ENCODE assay signal across 8 cellular contexts in the genomic region with DNA sequence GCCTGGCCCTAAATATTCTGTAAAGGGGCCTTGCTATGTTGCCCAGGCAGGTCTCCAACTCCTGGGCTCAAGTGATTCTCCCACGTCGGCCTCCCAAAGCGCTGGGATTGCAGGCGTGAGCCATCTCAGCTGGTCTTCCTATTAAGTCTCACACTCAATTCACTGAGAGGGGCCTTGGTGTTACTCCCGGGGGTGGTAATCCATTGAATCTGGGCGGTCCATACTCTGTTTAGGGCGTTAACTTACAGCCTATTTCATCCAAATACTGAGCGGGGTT. TPM values are rescaled to one million over a fixed set of nuclear protein-coding genes. Genes with fewer than 3 reads are reported as not detected.
DNase-seq lines count a peak whose midpoint lies in the region; ATAC-seq, FAIRE-seq and TF ChIP-seq lines count a peak whose summit lies in the region.

No MANE protein-coding gene starts in this region.

- H3K36me3 ChIP-seq in astrocyte (ENCODE audit: insufficient read depth, low read length) (peaks cover 40% of the 10 kb centered on the region), left lung (peaks cover 0 to 59% of the 10 kb centered on the region in 2 donors), thymus (ENCODE audit: control insufficient read depth, insufficient read depth) (peaks cover 22% of the 10 kb centered on the region)

- H3K4me2 ChIP-seq in astrocyte (ENCODE audit: low read length), result peak overlapping the region; percentile 96

- H2AFZ ChIP-seq in astrocyte (ENCODE audit: low read depth, low read length), result peak overlapping the region; percentile 85

- H4K20me1 ChIP-seq in astrocyte (ENCODE audit: insufficient read depth, low read length), result peaks cover 47% of the 10 kb centered on the region

- H3K9me3 Mint-ChIP-seq in T-helper 2 cell treated with Interferon-gamma antibody and Interleukin-4, amounts not matched to agents 5 μg/mL and 100 μg/mL, for 36 hours, result no peaks in the 10 kb centered on the region
- H3K9me3 Mint-ChIP-seq in astrocyte (ENCODE audit: unreplicated experiment), result no peaks in the 10 kb centered on the region

- no peak for FAIRE-seq in astrocyte (lab: Jason Lieb, UNC)

- peak overlapping the region; percentile 94 for H3K4me3 ChIP-seq in astrocyte (ENCODE audit: insufficient read depth, low read depth, low read length)
- peak overlapping the region; percentile 85 to 99 for H3K4me3 ChIP-seq in left lung
- peak overlapping the region; percentile 76 for H3K4me3 ChIP-seq in thymus (ENCODE audit: low read length)

- H3K9ac ChIP-seq in astrocyte (ENCODE audit: low read length), result peak overlapping the region; percentile 98

- no peaks in the 10 kb centered on the region for H3K9me3 ChIP-seq in astrocyte (ENCODE audit: insufficient read depth, low read depth, low read length)
- H3K9me3 ChIP-seq in left lung, result no peaks in the 10 kb centered on the region
- H3K9me3 ChIP-seq in thymus (ENCODE audit: control insufficient read depth), result no peaks in the 10 kb centered on the region

- H3K4me3 Mint-ChIP-seq in T-helper 2 cell treated with Interferon-gamma antibody and Interleukin-4, amounts not matched to agents 5 μg/mL and 100 μg/mL, for 36 hours, result peak overlapping the region; percentile 97
- peak overlapping the region; percentile 95 for H3K4me3 Mint-ChIP-seq in astrocyte (ENCODE audit: unreplicated experiment)

- peaks cover 34% of the 10 kb centered on the region for H3K4me1 Mint-ChIP-seq in T-helper 2 cell treated with Interferon-gamma antibody and Interleukin-4, amounts not matched to agents 5 μg/mL and 100 μg/mL, for 36 hours (ENCODE audit: low read depth)
- H3K4me1 Mint-ChIP-seq in astrocyte (ENCODE audit: low read depth, unreplicated experiment), result peaks cover 11% of the 10 kb centered on the region

- H3K27ac ChIP-seq in astrocyte (ENCODE audit: low read depth, low read length), result peak overlapping the region; percentile 94
- H3K27ac ChIP-seq in left lung, result peak overlapping the region; percentile 90 to 91
- H3K27ac ChIP-seq in thymus (ENCODE audit: low read depth), result peak overlapping the region; percentile 98

- no peaks in the 10 kb centered on the region for H3K27me3 ChIP-seq in astrocyte (ENCODE audit: insufficient read depth, low read length)
- H3K27me3 ChIP-seq in left lung, result no peaks in the 10 kb centered on the region
- no peaks in the 10 kb centered on the region for H3K27me3 ChIP-seq in thymus (ENCODE audit: control insufficient read depth, insufficient read depth)

- no peaks in the 10 kb centered on the region for H3K27me3 Mint-ChIP-seq in T-helper 2 cell treated with Interferon-gamma antibody and Interleukin-4, amounts not matched to agents 5 μg/mL and 100 μg/mL, for 36 hours (ENCODE audit: low read depth)
- no peaks in the 10 kb centered on the region for H3K27me3 Mint-ChIP-seq in astrocyte (ENCODE audit: low read depth, unreplicated experiment)

- peak overlapping the region; percentile 97 for H3K27ac Mint-ChIP-seq in T-helper 2 cell treated with Interferon-gamma antibody and Interleukin-4, amounts not matched to agents 5 μg/mL and 100 μg/mL, for 36 hours
- H3K27ac Mint-ChIP-seq in astrocyte (ENCODE audit: unreplicated experiment), result peak overlapping the region; percentile 95

- TF ChIP-seq CTCF in astrocyte (IDR thresholded peaks at IDR 0.05; ENCODE audit: insufficient read depth, low read depth, low read length) (no peak), left lung (IDR thresholded peaks at IDR 0.05) (no peak)

- peaks cover 61% of the 10 kb centered on the region for H3K36me3 Mint-ChIP-seq in T-helper 2 cell treated with Interferon-gamma antibody and Interleukin-4, amounts not matched to agents 5 μg/mL and 100 μg/mL, for 36 hours (ENCODE audit: low read depth)
- peaks cover 21% of the 10 kb centered on the region for H3K36me3 Mint-ChIP-seq in astrocyte (ENCODE audit: low read depth, unreplicated experiment)

- WGBS in thymus, result 88% methylated on average over 8 of the region's 8 CpGs

- peak; percentile 0 for ATAC-seq in left lung
- ATAC-seq in GM18867 (IDR thresholded peaks at IDR 0.05; ENCODE audit: unreplicated experiment), result no peak
- ATAC-seq in HG03097 (IDR thresholded peaks at IDR 0.05; ENCODE audit: low FRiP score, unreplicated experiment), result no peak

- intact Hi-C loops in left lung (cut with DNase I), result no loop called here

- peaks cover 79% of the 10 kb centered on the region for H3K79me2 ChIP-seq in astrocyte (ENCODE audit: insufficient read depth, low read length)

- DNase-seq in T-helper 2 cell treated with Interferon-gamma antibody and Interleukin-4, amounts not matched to agents 5 μg/mL and 100 μg/mL, for 36 hours (ENCODE audit: low spot score), result no peak
- DNase-seq in T-helper 2 cell (no peak), astrocyte (ENCODE audit: low read depth) (no peak), left lung (no peak)
- no peak for DNase-seq in stimulated activated naive CD4-positive, alpha-beta T cell (lab: John Stamatoyannopoulos, UW)

- H3K4me1 ChIP-seq in astrocyte (ENCODE audit: insufficient read depth, low read length) (peaks cover 17% of the 10 kb centered on the region), left lung (peaks cover 12 to 51% of the 10 kb centered on the region in 2 donors), thymus (ENCODE audit: control insufficient read depth, insufficient read depth, low read length) (peaks cover 14% of the 10 kb centered on the region)

RNA-seq across cellular contexts. Expression of a gene that starts 0.7 kb away (rescaled TPM):
- total RNA-seq in astrocyte, result 112 and 118 TPM in 2 replicates
- 100 to 1,000 TPM in 1 of 2 donors, 10 to 100 TPM in 1; 91.4 to 119 TPM for total RNA-seq in left lung
- polyA plus RNA-seq in thymus, result 120 TPM

RNA-seq across cellular contexts. Expression of a gene that starts 7.1 kb away (rescaled TPM):
- total RNA-seq in astrocyte, result 86.9 and 99.9 TPM in 2 replicates
- total RNA-seq in left lung, result 10 to 100 TPM; 72.9 to 84.9 TPM
- 26.1 TPM for polyA plus RNA-seq in thymus

RNA-seq across cellular contexts. Expression of a gene that starts 15.3 kb away (rescaled TPM):
- total RNA-seq in astrocyte (2.7 and 3.3 TPM in 2 replicates), left lung (1 to 10 TPM; 1.8 to 4.4 TPM)
- polyA plus RNA-seq in thymus, result 3.6 TPM

RNA-seq across cellular contexts. Expression of a gene that starts 21.4 kb away (rescaled TPM):
- total RNA-seq in astrocyte (12.1 and 18.9 TPM in 2 replicates), left lung (1 to 10 TPM; 2.4 to 3.3 TPM)
- 7.9 TPM for polyA plus RNA-seq in thymus

RNA-seq across cellular contexts. Expression of a gene that starts 21.7 kb away (rescaled TPM):
- total RNA-seq in astrocyte, result 26.7 and 30.5 TPM in 2 replicates
- total RNA-seq in left lung, result 10 to 100 TPM; 35.7 to 49.9 TPM
- 48.0 TPM for polyA plus RNA-seq in thymus
